8 cellular contexts compared by ENCODE assay signal in genomic region chr7:139730746-139731612, GRCh38. TPM values are rescaled to one million over a fixed set of nuclear protein-coding genes. Genes with fewer than 3 reads are reported as not detected.
DNase-seq lines count a peak whose midpoint lies in the region; ATAC-seq, FAIRE-seq and TF ChIP-seq lines count a peak whose summit lies in the region.

No MANE protein-coding gene starts in this region.

- CTCF ChIA-PET in activated naive CD4-positive, alpha-beta T cell treated with anti-CD3 and anti-CD28 coated beads, Interleukin-2, amount 10 ng/mL, durations not matched to agents 7 days and 5 days (lab: Charles Lee) = no interaction called here

- no peaks in the 10 kb centered on the region for H3K9me3 ChIP-seq in adrenal gland (replicated peaks in 1 of 3)
- no peaks in the 10 kb centered on the region for H3K9me3 ChIP-seq in kidney (ENCODE audit: control insufficient read depth in 1 of 2, low read length in 2 of 2)
- H3K9me3 ChIP-seq in upper lobe of right lung = no peaks in the 10 kb centered on the region

- no peaks in the 10 kb centered on the region for H3K36me3 ChIP-seq in adrenal gland (replicated peaks in 1 of 2)
- H3K36me3 ChIP-seq in kidney (ENCODE audit: control insufficient read depth in 1 of 2, insufficient read depth in 2 of 2, low read length in 2 of 2) = peaks cover 0 to 2% of the 10 kb centered on the region in 2 donors
- H3K36me3 ChIP-seq in upper lobe of right lung = no peaks in the 10 kb centered on the region

- no peak overlapping the region for H3K4me3 Mint-ChIP-seq in activated naive CD4-positive, alpha-beta T cell treated with anti-CD3 and anti-CD28 coated beads, Interleukin-2, amount 10 ng/mL, durations not matched to agents 7 days and 5 days

- no peak for FAIRE-seq in kidney (lab: Jason Lieb, UNC)

- peak overlapping the region; percentile 67 to 89 (median 71) for H3K27ac ChIP-seq in adrenal gland
- peak overlapping the region; percentile 55 to 59 for H3K27ac ChIP-seq in kidney (ENCODE audit: low read depth in 2 of 2, low read length in 2 of 2)
- H3K27ac ChIP-seq in upper lobe of right lung = peak overlapping the region; percentile 83

- no peaks in the 10 kb centered on the region for H3K27me3 ChIP-seq in adrenal gland
- H3K27me3 ChIP-seq in upper lobe of right lung = no peaks in the 10 kb centered on the region

- no peaks in the 10 kb centered on the region for H3K27me3 Mint-ChIP-seq in activated naive CD4-positive, alpha-beta T cell treated with anti-CD3 and anti-CD28 coated beads, Interleukin-2, amount 10 ng/mL, durations not matched to agents 7 days and 5 days

- intact Hi-C loops in adrenal gland (cut with DNase I) (no loop called here), kidney (cut with DNase I) (no loop called here), upper lobe of right lung (cut with DNase I) (no loop called here)

- H3K4me1 ChIP-seq in adrenal gland (replicated peaks in 1 of 2) (peaks cover 58 to 72% of the 10 kb centered on the region in 2 donors), kidney (ENCODE audit: control insufficient read depth in 1 of 2, insufficient read depth in 1 of 2, low read depth in 1 of 2, low read length in 2 of 2) (peaks cover 26 to 30% of the 10 kb centered on the region in 2 donors), upper lobe of right lung (peaks cover 60% of the 10 kb centered on the region)

- H3K9ac ChIP-seq in kidney (ENCODE audit: low read length in 2 of 2) = peak overlapping the region in 1 of 2 donors; percentile 24

- ATAC-seq in HG03571 (IDR thresholded peaks at IDR 0.05; ENCODE audit: unreplicated experiment) (peak; percentile 81), upper lobe of right lung (peak; percentile 65)

- TF ChIP-seq CTCF in adrenal gland (IDR thresholded peaks at IDR 0.05) = no peak
- no peak for TF ChIP-seq CTCF in kidney (IDR thresholded peaks at IDR 0.05; ENCODE audit: borderline replicate concordance, extremely low read depth, insufficient read depth)
- TF ChIP-seq CTCF in upper lobe of right lung (IDR thresholded peaks at IDR 0.05) = no peak

- DNase-seq in activated naive CD4-positive, alpha-beta T cell treated with anti-CD3 and anti-CD28 coated beads, Interleukin-2, amount 10 ng/mL, durations not matched to agents 7 days and 5 days = peak; percentile 26
- no peak for DNase-seq in activated naive CD4-positive, alpha-beta T cell treated with Interleukin-2 at 50 U/mL for 16 hours
- DNase-seq in adrenal gland = peak; percentile 57 to 90 (median 78)
- no peak for DNase-seq in kidney
- no peak for DNase-seq in upper lobe of right lung
- no peak for DNase-seq in superior temporal gyrus (ENCODE audit: extremely low spot score)
- DNase-seq in globus pallidus (ENCODE audit: low spot score) = no peak

- no peak for TF ChIP-seq POLR2A in adrenal gland (IDR thresholded peaks at IDR 0.05)

- no peak overlapping the region for H3K27ac Mint-ChIP-seq in activated naive CD4-positive, alpha-beta T cell treated with anti-CD3 and anti-CD28 coated beads, Interleukin-2, amount 10 ng/mL, durations not matched to agents 7 days and 5 days

- H3K4me3 ChIP-seq in adrenal gland (no peak overlapping the region), kidney (ENCODE audit: low read length in 2 of 2) (no peak overlapping the region), upper lobe of right lung (no peak overlapping the region)

- peaks cover 32% of the 10 kb centered on the region for H3K4me1 Mint-ChIP-seq in activated naive CD4-positive, alpha-beta T cell treated with anti-CD3 and anti-CD28 coated beads, Interleukin-2, amount 10 ng/mL, durations not matched to agents 7 days and 5 days

- peaks cover 8% of the 10 kb centered on the region for H3K36me3 Mint-ChIP-seq in activated naive CD4-positive, alpha-beta T cell treated with anti-CD3 and anti-CD28 coated beads, Interleukin-2, amount 10 ng/mL, durations not matched to agents 7 days and 5 days

- WGBS in adrenal gland, 4 donors = 39 to 44% (median 43%) methylated on average over 15 of the region's 15 CpGs

- no peaks in the 10 kb centered on the region for H3K9me3 Mint-ChIP-seq in activated naive CD4-positive, alpha-beta T cell treated with anti-CD3 and anti-CD28 coated beads, Interleukin-2, amount 10 ng/mL, durations not matched to agents 7 days and 5 days

RNA-seq across cellular contexts. Expression of gene HIPK2, which starts 46.8 kb away (rescaled TPM):
- total RNA-seq in adrenal gland = 10 to 100 TPM; 36.3 to 82.4 (median 64.2) TPM
- polyA plus RNA-seq in adrenal gland = 10 to 100 TPM in 2 of 3 donors, 1 to 10 TPM in 1; 4.7 to 20.8 (median 14.7) TPM
- 153 TPM for total RNA-seq in kidney
- polyA plus RNA-seq in kidney (ENCODE audit: insufficient read depth, low read depth, low replicate concordance) = 9.6 TPM
- total RNA-seq in upper lobe of right lung = 64.3 TPM

Comparison
In these comparisons a context has a peak if more than half of its experiments do, and no peak if none do; other contexts are left out.
1. DNase-seq: peak in activated naive CD4-positive, alpha-beta T cell treated with anti-CD3 and anti-CD28 coated beads, Interleukin-2, amount 10 ng/mL, durations not matched to agents 7 days and 5 days (single experiment) and adrenal gland (7 of 7); none in activated naive CD4-positive, alpha-beta T cell treated with Interleukin-2 at 50 U/mL for 16 hours (single experiment), kidney (single experiment), upper lobe of right lung (single experiment), superior temporal gyrus (single experiment) and globus pallidus (single experiment).
2. Peak in every context shown above with its lines, with median percentiles within 50 percentile points of each other: H3K27ac ChIP-seq.